In genomic region chr1:205229399-205229861, GRCh38 we compare ENCODE assay signal across 8 cellular contexts. TPM values are rescaled to one million over a fixed set of nuclear protein-coding genes. Genes with fewer than 3 reads are reported as not detected.
A peak's percentile ranks its signal among the peaks of the same experiment; 100 is the strongest.
DNase-seq lines count a peak whose midpoint lies in the region; ATAC-seq and TF ChIP-seq lines count a peak whose summit lies in the region.

No MANE protein-coding gene starts in this region.

- peak overlapping the region; percentile 83 for H3K27ac Mint-ChIP-seq in T-helper 1 cell treated with Interleukin-12 subunit alpha and Interleukin-12 subunit beta and Interleukin-4 antibody, amounts not matched to agents 30 μg/mL and 1 μg/mL, for 36 hours

- no peaks in the 10 kb centered on the region for H3K36me3 ChIP-seq in ascending aorta

- peaks cover 54% of the 10 kb centered on the region for H3K4me1 Mint-ChIP-seq in T-helper 1 cell treated with Interleukin-12 subunit alpha and Interleukin-12 subunit beta and Interleukin-4 antibody, amounts not matched to agents 30 μg/mL and 1 μg/mL, for 36 hours (ENCODE audit: low read depth)

- H3K27me3 Mint-ChIP-seq in T-helper 1 cell treated with Interleukin-12 subunit alpha and Interleukin-12 subunit beta and Interleukin-4 antibody, amounts not matched to agents 30 μg/mL and 1 μg/mL, for 36 hours (ENCODE audit: low read depth): peaks cover 36% of the 10 kb centered on the region

- H3K4me1 ChIP-seq in ascending aorta: peaks cover 0 to 20% of the 10 kb centered on the region in 2 donors

- peak overlapping the region; percentile 40 to 86 for H3K4me3 ChIP-seq in ascending aorta
- peak overlapping the region; percentile 71 for H3K4me3 ChIP-seq in retinal pigment epithelial cell (ENCODE audit: low read length)

- intact Hi-C loops in ascending aorta (cut with DNase I): loop anchor here (1.0 kb wide), 1 partner anchor 27 kb away; no protein-coding TSS in a partner anchor

- ATAC-seq in GM18858 (IDR thresholded peaks at IDR 0.05; ENCODE audit: unreplicated experiment) (no peak), GM21390 (IDR thresholded peaks at IDR 0.05; ENCODE audit: unreplicated experiment) (no peak)

- H3K9me3 ChIP-seq in ascending aorta: no peaks in the 10 kb centered on the region

- CTCF ChIA-PET in GM10248 (lab: Yijun Ruan, JAX): interaction anchor here (0.8 to 25.0 kb wide), 27 partner anchors 7 to 362 kb away, joined by 3 to 743 read pairs (median 4); partner anchors contain the start of gene NUAK2

- no peaks in the 10 kb centered on the region for H3K9me3 Mint-ChIP-seq in T-helper 1 cell treated with Interleukin-12 subunit alpha and Interleukin-12 subunit beta and Interleukin-4 antibody, amounts not matched to agents 30 μg/mL and 1 μg/mL, for 36 hours

- peak overlapping the region; percentile 3 to 65 for H3K27ac ChIP-seq in ascending aorta

- POLR2A ChIA-PET in GM10248 (lab: Yijun Ruan, JAX): interaction anchor here (0.7 kb wide), 1 partner anchor 27 kb away, joined by 4 read pairs; no protein-coding TSS in a partner anchor

- H3K36me3 Mint-ChIP-seq in T-helper 1 cell treated with Interleukin-12 subunit alpha and Interleukin-12 subunit beta and Interleukin-4 antibody, amounts not matched to agents 30 μg/mL and 1 μg/mL, for 36 hours (ENCODE audit: low read depth): no peaks in the 10 kb centered on the region

- DNase-seq in GM10248 (ENCODE audit: extremely low spot score) (peak; percentile 87), NCI-H1436 treated with DMSO at 0.1 percent for 48 hours (lab: John Stamatoyannopoulos, UW) (peak; percentile 81), ascending aorta (ENCODE audit: low spot score in 2 of 2) (peak in 1 of 2 donors; percentile 72), hippocampal formation (lab: John Stamatoyannopoulos, UW) (peak; percentile 83 to 88), retinal pigment epithelial cell (ENCODE audit: low read depth) (peak; percentile 31)

- peak overlapping the region; percentile 97 for H3K4me3 Mint-ChIP-seq in T-helper 1 cell treated with Interleukin-12 subunit alpha and Interleukin-12 subunit beta and Interleukin-4 antibody, amounts not matched to agents 30 μg/mL and 1 μg/mL, for 36 hours

- TF ChIP-seq CTCF in GM10248 (IDR thresholded peaks at IDR 0.05; ENCODE audit: control extremely low read depth, extremely low read depth, low read depth, missing control alignments) (peak; percentile 36), ascending aorta (IDR thresholded peaks at IDR 0.05) (peak in 2 of 3 experiments; percentile 18 to 40), retinal pigment epithelial cell (conservative IDR thresholded peaks at IDR 0.05; ENCODE audit: low read depth, low read length) (peak; percentile 30)

- H3K27me3 ChIP-seq in ascending aorta: no peaks in the 10 kb centered on the region

RNA-seq across cellular contexts. Expression of gene TMCC2, which starts 1.7 kb away (rescaled TPM):
- 5.2 TPM for total RNA-seq in ascending aorta

RNA-seq across cellular contexts. Expression of gene DSTYK, which starts 17.9 kb away (rescaled TPM):
- 8.1 TPM for total RNA-seq in ascending aorta
